ENCODE assay signal across 11 cellular contexts in genomic region chr7:98569606-98570337, GRCh38. TPM values are rescaled to one million over a fixed set of nuclear protein-coding genes. Genes with fewer than 3 reads are reported as not detected.
A peak's percentile ranks its signal among the peaks of the same experiment; 100 is the strongest.
DNase-seq lines count a peak whose midpoint lies in the region; ATAC-seq and TF ChIP-seq lines count a peak whose summit lies in the region.
"Had no signal": no experiment of that assay in that cellular context is flagged by ENCODE, and none has a peak within 500 bp of the region (broad histone marks: within the 10 kb centered on the region; RNA-seq: fewer than 3 reads in every experiment).

No MANE protein-coding gene starts in this region.

- TF ChIP-seq CTCF in foreskin fibroblast (IDR thresholded peaks at IDR 0.05; ENCODE audit: low read depth, low read length) = no peak

- DNase-seq in DMS79 (lab: John Stamatoyannopoulos, UW) (peak; percentile 4), NCI-H748 treated with DMSO at 0.1 percent for 48 hours (lab: John Stamatoyannopoulos, UW) (peak; percentile 35), foreskin fibroblast (peak; percentile 87 to 90), occipital lobe (lab: John Stamatoyannopoulos, UW) (peak; percentile 88), Kasumi-1 (lab: John Stamatoyannopoulos, UW) (no peak)
- DNase-seq in activated effector memory CD4-positive, alpha-beta T cell treated with Interleukin-2 at 50 U/mL for 16 hours = no peak
- DNase-seq: activated CD8-positive, alpha-beta T cell treated with anti-CD3 and anti-CD28 coated beads, Interleukin-2, amount 10 ng/mL, durations not matched to agents 7 days and 5 days; activated naive CD8-positive, alpha-beta T cell treated with anti-CD3 and anti-CD28 coated beads, Interleukin-2, amount 50 U/mL, for 24 hours; NCI-H226 had no signal

- H3K4me3 ChIP-seq in foreskin fibroblast (ENCODE audit: low read depth in 1 of 2, low read length in 2 of 2) = no peak overlapping the region

- ATAC-seq in HG03039 (IDR thresholded peaks at IDR 0.05; ENCODE audit: unreplicated experiment) (no peak), GM18867 (IDR thresholded peaks at IDR 0.05; ENCODE audit: unreplicated experiment) (no peak)
- ATAC-seq: activated CD8-positive, alpha-beta T cell treated with anti-CD3 and anti-CD28 coated beads, Interleukin-2, amount 10 ng/mL, durations not matched to agents 7 days and 5 days; activated naive CD8-positive, alpha-beta T cell treated with anti-CD3 and anti-CD28 coated beads, Interleukin-2, amount 50 U/mL, for 24 hours had no signal

RNA-seq across cellular contexts. Expression of gene NPTX2, which starts 47.3 kb away (rescaled TPM):
- 5.8 TPM for total RNA-seq in occipital lobe
- total RNA-seq: activated CD8-positive, alpha-beta T cell treated with anti-CD3 and anti-CD28 coated beads, Interleukin-2, amount 10 ng/mL, durations not matched to agents 7 days and 5 days had no signal

Comparison
In these comparisons a context has a peak if more than half of its experiments do, and no peak if none do; other contexts are left out.
1. DNase-seq: peak in DMS79 (single experiment), NCI-H748 treated with DMSO at 0.1 percent for 48 hours (single experiment), foreskin fibroblast (2 of 2) and occipital lobe (single experiment); none in activated effector memory CD4-positive, alpha-beta T cell treated with Interleukin-2 at 50 U/mL for 16 hours (single experiment) and Kasumi-1 (0 of 2).